Comparison of ENCODE assay signal across 8 cellular contexts in the genomic region with DNA sequence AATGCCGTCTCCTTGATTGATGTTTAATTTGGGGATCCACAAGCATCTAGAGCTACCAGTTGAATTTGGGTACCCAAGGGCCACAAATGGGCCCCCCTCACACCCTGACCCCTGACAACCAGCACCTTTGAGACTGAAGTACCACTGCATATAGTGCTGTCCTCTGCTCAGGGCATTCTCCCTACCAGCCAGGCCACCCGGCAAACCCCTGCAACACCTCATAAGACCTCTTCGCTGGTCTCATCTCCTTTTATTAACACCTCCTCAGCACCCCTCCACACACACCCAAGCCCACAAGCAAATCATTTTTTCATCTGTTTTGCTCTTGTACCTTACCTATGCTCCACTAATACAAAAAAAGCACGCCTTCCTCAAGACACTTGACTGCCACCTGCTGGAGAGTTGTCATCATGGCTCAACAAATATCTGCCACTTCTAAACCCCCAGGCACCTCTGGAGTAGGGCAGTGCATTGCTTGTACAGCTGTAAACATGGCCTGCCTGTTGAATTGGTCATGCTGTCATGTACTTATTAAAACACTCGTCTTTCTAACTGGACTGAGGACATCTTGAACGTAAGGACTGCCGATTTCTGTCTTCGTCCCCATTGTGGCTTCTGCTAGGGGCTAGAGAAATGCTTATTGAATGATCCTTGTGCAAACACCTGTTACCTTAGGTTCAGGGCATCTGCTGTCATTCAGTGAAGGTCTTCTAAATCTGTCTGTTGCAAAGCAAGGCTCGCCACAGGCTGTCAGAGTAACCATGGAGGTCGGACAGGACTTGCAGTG.
DNase-seq lines count a peak whose midpoint lies in the region; ATAC-seq and TF ChIP-seq lines count a peak whose summit lies in the region.

No MANE protein-coding gene starts in this region.

- H3K27ac Mint-ChIP-seq in naive thymus-derived CD8-positive, alpha-beta T cell = peak overlapping the region in 4 of 10 donors; percentile 0 to 19 (median 2)

- ATAC-seq in GM18870 (IDR thresholded peaks at IDR 0.05; ENCODE audit: unreplicated experiment) = peak; percentile 48
- ATAC-seq in naive thymus-derived CD8-positive, alpha-beta T cell = peak; percentile 74 to 76

- POLR2A ChIA-PET in naive thymus-derived CD8-positive, alpha-beta T cell (lab: Charles Lee) = no interaction called here

- peaks cover 37 to 79% (median 68%) of the 10 kb centered on the region in 4 donors for H3K4me1 Mint-ChIP-seq in naive thymus-derived CD8-positive, alpha-beta T cell

- H3K9me3 Mint-ChIP-seq in naive thymus-derived CD8-positive, alpha-beta T cell = no peaks in the 10 kb centered on the region

- H3K36me3 Mint-ChIP-seq in naive thymus-derived CD8-positive, alpha-beta T cell = peaks cover 0 to 20% (median 0%) of the 10 kb centered on the region in 3 donors

- no peak overlapping the region for H3K4me3 ChIP-seq in epithelial cell of proximal tubule (ENCODE audit: low read depth, low read length)

- H3K4me3 Mint-ChIP-seq in naive thymus-derived CD8-positive, alpha-beta T cell = no peak overlapping the region

- peak; percentile 91 for TF ChIP-seq CTCF in epithelial cell of proximal tubule (conservative IDR thresholded peaks at IDR 0.05; ENCODE audit: low read depth, low read length)

- H3K27me3 Mint-ChIP-seq in naive thymus-derived CD8-positive, alpha-beta T cell = no peaks in the 10 kb centered on the region

- DNase-seq in AG08395 (ENCODE audit: low spot score) = peak; percentile 83
- peak; percentile 51 for DNase-seq in HPDE6-E6E7 (ENCODE audit: extremely low spot score)
- DNase-seq in NK-92 (lab: John Stamatoyannopoulos, UW; ENCODE audit: unreplicated experiment) = peak; percentile 2
- DNase-seq in activated CD8-positive, alpha-beta memory T cell treated with anti-CD3 and anti-CD28 coated beads, Interleukin-2, amount 50 U/mL, for 1 hour (ENCODE audit: extremely low read depth) = peak; percentile 29
- no peak for DNase-seq in epithelial cell of proximal tubule (ENCODE audit: low read depth)
- peak; percentile 34 to 82 (median 61) for DNase-seq in naive thymus-derived CD8-positive, alpha-beta T cell
- peak; percentile 65 for DNase-seq in stimulated activated naive CD4-positive, alpha-beta T cell treated with Interleukin-2 at 50 U/mL for 16 hours (lab: John Stamatoyannopoulos, UW)
